Comparison of ENCODE assay signal across 32 cellular contexts in genomic region chr4:69458184-69458826, GRCh38. TPM values are rescaled to one million over a fixed set of nuclear protein-coding genes. Genes with fewer than 3 reads are reported as not detected.
"Had no signal": no experiment of that assay in that cellular context is flagged by ENCODE, and none has a peak within 500 bp of the region (broad histone marks: within the 10 kb centered on the region; RNA-seq: fewer than 3 reads in every experiment).

No MANE protein-coding gene starts in this region.

- ATAC-seq: activated naive CD4-positive, alpha-beta T cell treated with anti-CD3 and anti-CD28 coated beads, Interleukin-2, amount 50 U/mL, for 72 hours; activated T-cell treated with anti-CD3 and anti-CD28 coated beads, Interleukin-2, amount 50 U/mL, for 72 hours; gastroesophageal sphincter had no signal

- H3K27ac ChIP-seq: ascending aorta, breast epithelium, cardiac muscle cell, colonic mucosa, epithelial cell of prostate, esophagus squamous epithelium, gastroesophageal sphincter had no signal

- H3K36me3 ChIP-seq: ascending aorta, breast epithelium, cardiac muscle cell, colonic mucosa, esophagus squamous epithelium, gastroesophageal sphincter had no signal

- H3K4me1 ChIP-seq: ascending aorta, breast epithelium, colonic mucosa, esophagus squamous epithelium, gastroesophageal sphincter had no signal

- H3K9me3 ChIP-seq: ascending aorta, breast epithelium, colonic mucosa, esophagus squamous epithelium, gastroesophageal sphincter had no signal

- H3K4me3 ChIP-seq: ascending aorta, breast epithelium, cardiac muscle cell, colonic mucosa, esophagus squamous epithelium, gastroesophageal sphincter had no signal

- H3K27me3 ChIP-seq: ascending aorta, breast epithelium, cardiac muscle cell, colonic mucosa, esophagus squamous epithelium, gastroesophageal sphincter had no signal

- DNase-seq: activated CD4-positive, alpha-beta memory T cell treated with anti-CD3 and anti-CD28 coated beads, Interleukin-2, amount 10 ng/mL, durations not matched to agents 7 days and 5 days; activated CD4-positive, alpha-beta T cell treated with anti-CD3 and anti-CD28 coated beads for 1 hour; activated CD4-positive, alpha-beta T cell treated with anti-CD3 and anti-CD28 coated beads for 4 hours; activated CD4-positive, alpha-beta T cell treated with anti-CD3 and anti-CD28 coated beads, Interleukin-2, amount 10 ng/mL, durations not matched to agents 7 days and 5 days; activated CD4-positive, alpha-beta T cell treated with anti-CD3 and anti-CD28 coated beads, Interleukin-2, amount 50 U/mL, for 4 hours; activated CD8-positive, alpha-beta memory T cell treated with anti-CD3 and anti-CD28 coated beads, Interleukin-2, amount 50 U/mL, for 48 hours; activated gamma-delta T cell; activated naive CD4-positive, alpha-beta T cell; activated naive CD4-positive, alpha-beta T cell treated with anti-CD3 and anti-CD28 coated beads, Interleukin-2, amount 10 ng/mL, durations not matched to agents 7 days and 5 days; activated naive CD8-positive, alpha-beta T cell treated with anti-CD3 and anti-CD28 coated beads, Interleukin-2, amount 10 ng/mL, durations not matched to agents 7 days and 5 days; activated T-cell treated with anti-CD3 and anti-CD28 coated beads for 4 hours; activated T-cell treated with anti-CD3 and anti-CD28 coated beads, Interleukin-2, amount 50 U/mL, for 24 hours; activated T-cell treated with anti-CD3 and anti-CD28 coated beads, Interleukin-2, amount 50 U/mL, for 72 hours; central memory CD4-positive, alpha-beta T cell; cerebellar nuclear complex; colonic mucosa; effector CD8-positive, alpha-beta T cell; esophagus squamous epithelium; foreskin melanocyte; T-helper 2 cell had no signal

RNA-seq across cellular contexts. Expression of gene UGT2B4, which starts 37.4 kb away (rescaled TPM):
- total RNA-seq: activated CD4-positive, alpha-beta memory T cell treated with anti-CD3 and anti-CD28 coated beads, Interleukin-2, amount 10 ng/mL, durations not matched to agents 7 days and 5 days; activated CD4-positive, alpha-beta T cell treated with anti-CD3 and anti-CD28 coated beads, Interleukin-2, amount 10 ng/mL, durations not matched to agents 7 days and 5 days; activated naive CD4-positive, alpha-beta T cell treated with anti-CD3 and anti-CD28 coated beads, Interleukin-2, amount 50 U/mL, for 72 hours; activated naive CD8-positive, alpha-beta T cell treated with anti-CD3 and anti-CD28 coated beads, Interleukin-2, amount 10 ng/mL, durations not matched to agents 7 days and 5 days; activated T-cell treated with anti-CD3 and anti-CD28 coated beads, Interleukin-2, amount 50 U/mL, for 72 hours; breast epithelium; cardiac muscle cell; dermis microvascular lymphatic vessel endothelial cell; endothelial cell of umbilical vein; esophagus squamous epithelium; fibroblast of lung; fibroblast of villous mesenchyme; gastroesophageal sphincter; glomerular endothelial cell; T-helper 1 cell treated with Interleukin-12 subunit alpha and Interleukin-12 subunit beta and Interleukin-4 antibody, amounts not matched to agents 30 ng/mL and 1 ng/mL, for 36 hours had no signal
